ENCODE assay signal across 8 cellular contexts in the genomic region with DNA sequence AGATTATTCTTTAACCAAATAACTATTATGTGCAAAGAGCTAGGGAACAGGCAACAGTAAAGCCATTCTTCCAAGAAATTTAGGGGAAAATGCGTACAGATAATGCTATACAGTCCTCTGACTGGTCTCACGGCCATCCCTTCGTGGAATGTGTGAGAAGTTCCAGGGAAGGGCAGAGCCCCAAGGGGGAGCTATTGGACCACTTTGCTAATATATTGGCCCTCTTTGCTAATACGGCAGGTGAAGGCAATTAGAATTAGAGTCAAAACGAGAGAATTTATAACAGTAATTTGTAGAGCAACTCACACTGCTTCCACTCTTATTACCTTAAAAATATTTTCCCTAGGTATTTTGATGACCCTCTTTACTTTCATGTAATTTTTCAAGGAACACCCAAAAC.
DNase-seq lines count a peak whose midpoint lies in the region; ATAC-seq, FAIRE-seq and TF ChIP-seq lines count a peak whose summit lies in the region.

No MANE protein-coding gene starts in this region.

- H3K27me3 Mint-ChIP-seq in activated T-helper 17 cell treated with anti-CD3 and anti-CD28 coated beads, Interleukin-2, amount 50 U/mL, for 72 hours: peaks cover 16% of the 10 kb centered on the region

- no TSS peak for BruUV-seq in GM12878 (replicated peaks; lab: Mats Ljungman, UMichigan)

- no peaks in the 10 kb centered on the region; the same call in 1 of the 2 replicates for H3K4me1 ChIP-seq in GM12878 (ENCODE audit: control insufficient read depth, insufficient read depth, low read length)

- H3K36me3 Mint-ChIP-seq in activated T-helper 17 cell treated with anti-CD3 and anti-CD28 coated beads, Interleukin-2, amount 50 U/mL, for 72 hours (ENCODE audit: low read depth): no peaks in the 10 kb centered on the region

- TF ChIP-seq EP300 in GM12878 (IDR thresholded peaks at IDR 0.05; ENCODE audit: borderline replicate concordance in 1 of 2, control insufficient read depth in 1 of 2, low read depth in 2 of 2, low read length in 2 of 2) (no peak), neural cell (conservative IDR thresholded peaks at IDR 0.05; ENCODE audit: poor library complexity, severe bottlenecking) (no peak)

- H2AFZ ChIP-seq in GM12878 (ENCODE audit: control insufficient read depth, low read depth, low read length): no peak overlapping the region
- no peak overlapping the region for H2AFZ ChIP-seq in neural cell (ENCODE audit: low read depth, low read length)

- WGBS in GM12878 (ENCODE audit: insufficient coverage, insufficient replicate concordance, low lambda C conversion rate, missing lambda C conversion rate): 17% methylated on average over 5 of the region's 5 CpGs

- H3K9ac ChIP-seq in GM12878 (ENCODE audit: control insufficient read depth, insufficient read depth, low read length) (no peak overlapping the region), neural cell (ENCODE audit: low read length) (no peak overlapping the region)

- CTCF ChIA-PET in GM12878 (lab: Yijun Ruan, JAX): interaction anchor here (0.8 to 7.3 kb wide), 6 partner anchors 12 to 39 kb away, joined by 3 to 75 read pairs (median 4); no protein-coding TSS in a partner anchor

- no peak overlapping the region for H3K27ac Mint-ChIP-seq in activated T-helper 17 cell treated with anti-CD3 and anti-CD28 coated beads, Interleukin-2, amount 50 U/mL, for 72 hours

- no peaks in the 10 kb centered on the region for H3F3A ChIP-seq in neural cell (ENCODE audit: insufficient read depth, low read length, poor library complexity, severe bottlenecking)

- H3K4me3 Mint-ChIP-seq in activated T-helper 17 cell treated with anti-CD3 and anti-CD28 coated beads, Interleukin-2, amount 50 U/mL, for 72 hours: no peak overlapping the region

- TF ChIP-seq POLR2A in NB4 (IDR thresholded peaks at IDR 0.05; ENCODE audit: extremely low read depth, insufficient read length) (no peak), GM12878 (IDR thresholded peaks at IDR 0.05; ENCODE audit: low read depth, low read length) (no peak)

- no peaks in the 10 kb centered on the region for H3K36me3 ChIP-seq in GM12878 (ENCODE audit: control insufficient read depth in 2 of 2, insufficient read depth in 2 of 2, low read length in 1 of 2)
- H3K36me3 ChIP-seq in neural cell (ENCODE audit: insufficient read depth, low read length): no peaks in the 10 kb centered on the region

- in situ Hi-C loops in GM12878 (cut with MboI): loop anchor here (10.0 to 25.0 kb wide), 2 partner anchors 930 to 1533 kb away; a partner anchor contains a TSS

- peaks cover 5% of the 10 kb centered on the region for H3K4me1 Mint-ChIP-seq in activated T-helper 17 cell treated with anti-CD3 and anti-CD28 coated beads, Interleukin-2, amount 50 U/mL, for 72 hours

- no peaks in the 10 kb centered on the region for H3K9me2 ChIP-seq in neural cell (ENCODE audit: insufficient read depth, low read length)

- H3K79me2 ChIP-seq in GM12878 (ENCODE audit: control insufficient read depth, insufficient read depth, low read length) (no peaks in the 10 kb centered on the region), neural cell (replicated peaks; ENCODE audit: insufficient read depth, low read length) (no peaks in the 10 kb centered on the region)

- POLR2A ChIA-PET in GM12878 (lab: Charles Lee): no interaction called here

- H3K9me3 ChIP-seq in GM12878 (replicated peaks; ENCODE audit: control insufficient read depth, insufficient read depth, low read length) (no peaks in the 10 kb centered on the region), neural cell (ENCODE audit: low read length) (no peaks in the 10 kb centered on the region)

- H3K27ac ChIP-seq in GM12878 (ENCODE audit: control insufficient read depth, insufficient read depth) (no peak overlapping the region), neural cell (ENCODE audit: low read length) (no peak overlapping the region)

- TF ChIP-seq CTCF in NB4 (IDR thresholded peaks at IDR 0.05; ENCODE audit: low read depth, low read length) (peak; percentile 36), GM12878 (IDR thresholded peaks at IDR 0.05 in 2 of 3, conservative IDR thresholded peaks at IDR 0.05 in 1 of 3; ENCODE audit: control insufficient read depth in 2 of 3, extremely low read depth in 1 of 3, insufficient read depth in 1 of 3, low read depth in 3 of 3, low read length in 3 of 3) (peak; percentile 39 to 46 (median 45); a peak in 4 of 6 replicates), neural cell (IDR thresholded peaks at IDR 0.05; ENCODE audit: poor library complexity, severe bottlenecking) (peak; percentile 69)

- SMC1A ChIA-PET in GM12878 (lab: Charles Lee; ENCODE audit: uncharacterized antibody, unreplicated experiment): interaction anchor here (0.9 to 2.0 kb wide), 4 partner anchors 20 to 641 kb away, joined by 3 to 6 read pairs (median 3); no protein-coding TSS in a partner anchor

- no peaks in the 10 kb centered on the region for H3K9me3 Mint-ChIP-seq in activated T-helper 17 cell treated with anti-CD3 and anti-CD28 coated beads, Interleukin-2, amount 50 U/mL, for 72 hours

- peak; percentile 70 for ATAC-seq in Right ventricle myocardium superior (ENCODE audit: poor library complexity)
- ATAC-seq in Right ventricle myocardium inferior: no peak
- peak; percentile 34; the same call in 2 of the 3 replicates for ATAC-seq in GM12878
- ATAC-seq in activated T-helper 17 cell treated with anti-CD3 and anti-CD28 coated beads, Interleukin-2, amount 50 U/mL, for 72 hours (replicated peaks): no peak

- TF ChIP-seq RAD21 in GM12878 (IDR thresholded peaks at IDR 0.05; ENCODE audit: insufficient read depth, low read depth, low read length) (peak; percentile 69), neural cell (conservative IDR thresholded peaks at IDR 0.05) (peak; percentile 71)

- no peak for DNase-seq in Right ventricle myocardium superior
- no peak for DNase-seq in Right ventricle myocardium inferior (ENCODE audit: missing footprints)
- peak; percentile 39 for DNase-seq in NB4 (ENCODE audit: low read depth)
- DNase-seq in GM12878 (ENCODE audit: low read depth, low spot score): no peak
- DNase-seq in activated T-cell treated with anti-CD3 and anti-CD28 coated beads, Interleukin-2, amount 50 U/mL, for 1 hour: no peak
- DNase-seq in RCC 7860 (ENCODE audit: low spot score): no peak

- RAD21 ChIA-PET in GM12878 (lab: Charles Lee; ENCODE audit: unreplicated experiment): interaction anchor here (1.0 to 1.7 kb wide), 4 partner anchors 8 to 934 kb away, joined by 3 to 8 read pairs (median 4); no protein-coding TSS in a partner anchor

- intact Hi-C loops in Right ventricle myocardium superior (cut with DNase I): loop anchor here (5.0 to 10.0 kb wide), 2 partner anchors 420 to 753 kb away; no protein-coding TSS in a partner anchor
- intact Hi-C loops in Right ventricle myocardium inferior (cut with DNase I): loop anchor here (5.0 to 10.0 kb wide), 3 partner anchors 753 to 1525 kb away; no protein-coding TSS in a partner anchor
- intact Hi-C loops in GM12878 (cut with micrococcal nuclease; ENCODE audit: unreplicated experiment): loop anchor here (10.0 kb wide), 3 partner anchors 703 to 1533 kb away; a partner anchor contains a TSS

- H3K27me3 ChIP-seq in GM12878 (replicated peaks in 1 of 2; ENCODE audit: control insufficient read depth in 2 of 2, insufficient read depth in 2 of 2, low read length in 1 of 2): peaks cover 0 to 2% of the 10 kb centered on the region in 2 experiments; a peak in 1 of 4 replicates
- H3K27me3 ChIP-seq in neural cell (ENCODE audit: insufficient read depth, low read depth, low read length): no peaks in the 10 kb centered on the region

- H3K4me2 ChIP-seq in GM12878 (ENCODE audit: control insufficient read depth, insufficient read depth): no peak overlapping the region
- H3K4me2 ChIP-seq in neural cell (ENCODE audit: low read length): no peak overlapping the region

- no peak for FAIRE-seq in GM12878 (lab: Jason Lieb, UNC)
- no peak for FAIRE-seq in RCC 7860 (lab: Jason Lieb, UNC)

- H4K20me1 ChIP-seq in GM12878 (ENCODE audit: control insufficient read depth, insufficient read depth) (no peaks in the 10 kb centered on the region), neural cell (ENCODE audit: insufficient read depth) (no peaks in the 10 kb centered on the region)

- H3K4me3 ChIP-seq in NB4 (ENCODE audit: low read depth, low read length) (no peak overlapping the region), GM12878 (no peak overlapping the region), neural cell (ENCODE audit: low read length) (no peak overlapping the region)

TF ChIP-seq in GM12878, 131 proteins besides CTCF, POLR2A, EP300 and RAD21 (continues in another document):
- no peak for TF ChIP-seq SMAD5 (IDR thresholded peaks at IDR 0.05; ENCODE audit: low read depth)
- TF ChIP-seq SIX5 (IDR thresholded peaks at IDR 0.05; ENCODE audit: low read depth, low read length, severe bottlenecking): no peak
- TF ChIP-seq ZSCAN29 (IDR thresholded peaks at IDR 0.05): no peak
- no peak for TF ChIP-seq ASH2L (IDR thresholded peaks at IDR 0.05; ENCODE audit: borderline replicate concordance, low read depth)
- TF ChIP-seq MYC (IDR thresholded peaks at IDR 0.05; ENCODE audit: insufficient read depth, insufficient read length, insufficient replicate concordance, low read length, severe bottlenecking): no peak
- no peak for TF ChIP-seq STAT1 (conservative IDR thresholded peaks at IDR 0.05)

TF ChIP-seq in neural cell, 6 proteins besides CTCF, POLR2A, EP300 and RAD21 (continues in another document):
- TF ChIP-seq MXI1 (conservative IDR thresholded peaks at IDR 0.05; ENCODE audit: poor library complexity, severe bottlenecking) (no peak), POLR2AphosphoS5 (IDR thresholded peaks at IDR 0.05) (no peak), SMC3 (conservative IDR thresholded peaks at IDR 0.05; ENCODE audit: poor library complexity) (peak; percentile 59)

Comparison
In these comparisons a context has a peak if more than half of its experiments do, and no peak if none do; other contexts are left out.
1. ATAC-seq: peak in Right ventricle myocardium superior (single experiment) and GM12878 (single experiment); none in Right ventricle myocardium inferior (single experiment) and activated T-helper 17 cell treated with anti-CD3 and anti-CD28 coated beads, Interleukin-2, amount 50 U/mL, for 72 hours (single experiment).
2. Peak in every context shown above with its lines, with median percentiles within 50 percentile points of each other: CTCF ChIP-seq.